ENCODE assay signal across 13 cellular contexts in genomic region chr17:27808629-27809028, GRCh38. TPM values are rescaled to one million over a fixed set of nuclear protein-coding genes. Genes with fewer than 3 reads are reported as not detected.
DNase-seq lines count a peak whose midpoint lies in the region; ATAC-seq and TF ChIP-seq lines count a peak whose summit lies in the region.
"Had no signal": no experiment of that assay in that cellular context is flagged by ENCODE, and none has a peak within 500 bp of the region (broad histone marks: within the 10 kb centered on the region; RNA-seq: fewer than 3 reads in every experiment).

No MANE protein-coding gene starts in this region.

- H3K79me2 ChIP-seq in hepatocyte: no peaks in the 10 kb centered on the region

- no peak for DNase-seq in CD4-positive, alpha-beta T cell
- peak; percentile 32 for DNase-seq in T-helper 2 cell treated with Interferon-gamma antibody and Interleukin-4, amounts not matched to agents 5 μg/mL and 100 μg/mL, for 36 hours (ENCODE audit: low spot score)
- no peak for DNase-seq in hepatocyte (ENCODE audit: low spot score)
- no peak for DNase-seq in heart left ventricle
- no peak for DNase-seq in activated CD4-positive, CD25-positive, alpha-beta regulatory T cell treated with anti-CD3 and anti-CD28 coated beads, Interleukin-2, amount 50 U/mL, for 72 hours
- DNase-seq in Ammon's horn (ENCODE audit: low spot score): no peak
- no peak for DNase-seq in RKO (ENCODE audit: low spot score)
- DNase-seq: MV-4-11, NCI-H526 treated with DMSO at 0.1 percent for 48 hours had no signal

- H3K36me3 ChIP-seq in hepatocyte (replicated peaks; ENCODE audit: insufficient read depth, low read depth) (no peaks in the 10 kb centered on the region), heart left ventricle (no peaks in the 10 kb centered on the region)

- no peaks in the 10 kb centered on the region for H3K9me3 ChIP-seq in CD4-positive, alpha-beta T cell (ENCODE audit: control insufficient read depth, low read length)
- H3K9me3 ChIP-seq in hepatocyte (ENCODE audit: low read depth): no peaks in the 10 kb centered on the region
- peaks cover 0 to 4% (median 0%) of the 10 kb centered on the region in 12 donors for H3K9me3 ChIP-seq in heart left ventricle

- ATAC-seq in CD4-positive, alpha-beta T cell (ENCODE audit: poor library complexity): no peak
- no peak for ATAC-seq in heart left ventricle

- intact Hi-C loops in CD4-positive, alpha-beta T cell (cut with DNase I, micrococcal nuclease): loop anchor here (5.0 to 10.0 kb wide), 3 partner anchors 236 to 734 kb away; partner anchors contain the start of genes NLK (in 1 of the 2) and WSB1 (in 1 of the 2)
- intact Hi-C loops in heart left ventricle (cut with DNase I): loop anchor here in 6 of 10 donors (5.0 to 10.0 kb wide), 4 partner anchors 336 to 446 kb away; no protein-coding TSS in a partner anchor

- H3K36me3 Mint-ChIP-seq in CD4-positive, alpha-beta T cell (ENCODE audit: low read depth): no peaks in the 10 kb centered on the region
- H3K36me3 Mint-ChIP-seq in T-helper 2 cell treated with Interferon-gamma antibody and Interleukin-4, amounts not matched to agents 5 μg/mL and 100 μg/mL, for 36 hours (ENCODE audit: low read depth): no peaks in the 10 kb centered on the region
- H3K36me3 Mint-ChIP-seq: activated naive CD4-positive, alpha-beta T cell treated with anti-CD3 and anti-CD28 coated beads, Interleukin-2, amount 50 U/mL, for 24 hours; CD14-positive monocyte had no signal

- POLR2A ChIA-PET in CD4-positive, alpha-beta T cell (lab: Charles Lee): interaction anchor here (0.7 to 5.6 kb wide), 8 partner anchors 15 to 515 kb away, joined by 3 to 128 read pairs (median 6); partner anchors contain the start of genes LYRM9 and WSB1

- no peaks in the 10 kb centered on the region for H3K9me2 ChIP-seq in hepatocyte (replicated peaks; ENCODE audit: insufficient read depth)

- H3K27ac Mint-ChIP-seq in CD4-positive, alpha-beta T cell: peak overlapping the region; percentile 78
- peak overlapping the region; percentile 95 for H3K27ac Mint-ChIP-seq in T-helper 2 cell treated with Interferon-gamma antibody and Interleukin-4, amounts not matched to agents 5 μg/mL and 100 μg/mL, for 36 hours

- no peak for TF ChIP-seq CTCF in CD4-positive, alpha-beta T cell (IDR thresholded peaks at IDR 0.05)
- peak; percentile 12 for TF ChIP-seq CTCF in GM12873 (IDR thresholded peaks at IDR 0.05; ENCODE audit: insufficient read depth, low read depth, low read length, missing control alignments)
- no peak for TF ChIP-seq CTCF in hepatocyte (IDR thresholded peaks at IDR 0.05; ENCODE audit: poor library complexity)
- TF ChIP-seq CTCF in heart left ventricle (IDR thresholded peaks at IDR 0.05): no peak

- no peak for TF ChIP-seq POLR2A in heart left ventricle (IDR thresholded peaks at IDR 0.05)

- H3K4me3 ChIP-seq in hepatocyte: no peak overlapping the region
- H3K4me3 ChIP-seq in heart left ventricle: no peak overlapping the region

- peaks cover 22% of the 10 kb centered on the region for H3K4me1 Mint-ChIP-seq in CD4-positive, alpha-beta T cell (ENCODE audit: low read depth)
- peaks cover 43% of the 10 kb centered on the region for H3K4me1 Mint-ChIP-seq in T-helper 2 cell treated with Interferon-gamma antibody and Interleukin-4, amounts not matched to agents 5 μg/mL and 100 μg/mL, for 36 hours (ENCODE audit: low read depth)

- 54% methylated on average over 3 of the region's 4 CpGs for WGBS in hepatocyte (ENCODE audit: low lambda C conversion rate, missing lambda C conversion rate)
- WGBS in heart left ventricle, 4 donors: 52 to 80% (median 64%) methylated on average over 2 to 4 of the region's 4 CpGs

- H3K9me3 Mint-ChIP-seq in CD4-positive, alpha-beta T cell: no peaks in the 10 kb centered on the region
- H3K9me3 Mint-ChIP-seq in T-helper 2 cell treated with Interferon-gamma antibody and Interleukin-4, amounts not matched to agents 5 μg/mL and 100 μg/mL, for 36 hours: peaks cover 4% of the 10 kb centered on the region
- H3K9me3 Mint-ChIP-seq: activated naive CD4-positive, alpha-beta T cell treated with anti-CD3 and anti-CD28 coated beads, Interleukin-2, amount 50 U/mL, for 24 hours had no signal

- no peak overlapping the region for H3K27ac ChIP-seq in CD4-positive, alpha-beta T cell (ENCODE audit: low read depth, low read length)
- peak overlapping the region; percentile 59 for H3K27ac ChIP-seq in hepatocyte
- H3K27ac ChIP-seq in heart left ventricle: peak overlapping the region in 1 of 12 donors; percentile 66

- H3K4me3 Mint-ChIP-seq in CD4-positive, alpha-beta T cell: no peak overlapping the region
- H3K4me3 Mint-ChIP-seq in T-helper 2 cell treated with Interferon-gamma antibody and Interleukin-4, amounts not matched to agents 5 μg/mL and 100 μg/mL, for 36 hours: peak overlapping the region; percentile 70

- no peaks in the 10 kb centered on the region for H3K27me3 ChIP-seq in CD4-positive, alpha-beta T cell (ENCODE audit: control insufficient read depth, insufficient read depth, low read length)
- H3K27me3 ChIP-seq in hepatocyte: no peaks in the 10 kb centered on the region
- no peaks in the 10 kb centered on the region for H3K27me3 ChIP-seq in heart left ventricle

- peaks cover 17% of the 10 kb centered on the region for H3K4me1 ChIP-seq in hepatocyte (ENCODE audit: insufficient read depth)
- H3K4me1 ChIP-seq in heart left ventricle: peaks cover 0 to 35% (median 5%) of the 10 kb centered on the region in 12 donors

- H3K27me3 Mint-ChIP-seq in CD4-positive, alpha-beta T cell: no peaks in the 10 kb centered on the region
- no peaks in the 10 kb centered on the region for H3K27me3 Mint-ChIP-seq in T-helper 2 cell treated with Interferon-gamma antibody and Interleukin-4, amounts not matched to agents 5 μg/mL and 100 μg/mL, for 36 hours (ENCODE audit: low read depth)
- H3K27me3 Mint-ChIP-seq: activated naive CD4-positive, alpha-beta T cell treated with anti-CD3 and anti-CD28 coated beads, Interleukin-2, amount 50 U/mL, for 24 hours had no signal

- H3K4me2 ChIP-seq in hepatocyte: no peak overlapping the region

- H4K20me1 ChIP-seq in hepatocyte (ENCODE audit: insufficient read depth, poor library complexity, severe bottlenecking): no peaks in the 10 kb centered on the region

- CTCF ChIA-PET in CD4-positive, alpha-beta T cell (lab: Charles Lee): interaction anchor here (5.1 kb wide), 2 partner anchors 72 to 85 kb away, joined by 63 read pairs; partner anchors contain the start of gene LYRM9

- H2AFZ ChIP-seq in hepatocyte: no peak overlapping the region

RNA-seq across cellular contexts. Expression of gene NOS2, which starts 8.3 kb away (rescaled TPM):
- total RNA-seq in CD4-positive, alpha-beta T cell: under 1 TPM in 1 of 2 experiments, not detected in 1; 0.08 TPM
- total RNA-seq in hepatocyte (6.7 TPM in 2 replicates), heart left ventricle (1 to 10 TPM in 1 of 9 donors, under 1 TPM in 8; 0.07 to 2.2 (median 0.20) TPM)
- polyA plus RNA-seq in hepatocyte (2.5 and 7.9 TPM in 2 replicates), heart left ventricle (under 1 TPM in 1 of 2 donors, not detected in 1; 0.10 TPM)
- total RNA-seq: pulmonary artery endothelial cell had no signal
- polyA plus RNA-seq: CD14-positive monocyte had no signal
